1 cellular context compared by ENCODE assay signal in genomic region chr4:69957209-69957608, GRCh38.
TF ChIP-seq lines count a peak whose summit lies in the region.

No MANE protein-coding gene starts in this region.

TF ChIP-seq in H1, 55 proteins besides CTCF, POLR2A, EP300 and RAD21:
- TF ChIP-seq TAF1 (IDR thresholded peaks at IDR 0.05; ENCODE audit: low read depth, low read length) (no peak), POLR2AphosphoS5 (IDR thresholded peaks at IDR 0.05; ENCODE audit: low read depth, low read length) (no peak), CEBPB (IDR thresholded peaks at IDR 0.05; ENCODE audit: low read depth, low read length) (no peak), SRF (IDR thresholded peaks at IDR 0.05; ENCODE audit: low read depth, low read length) (no peak), RXRA (IDR thresholded peaks at IDR 0.05; ENCODE audit: insufficient read depth, low read depth, low read length) (no peak)
